In the genomic region with DNA sequence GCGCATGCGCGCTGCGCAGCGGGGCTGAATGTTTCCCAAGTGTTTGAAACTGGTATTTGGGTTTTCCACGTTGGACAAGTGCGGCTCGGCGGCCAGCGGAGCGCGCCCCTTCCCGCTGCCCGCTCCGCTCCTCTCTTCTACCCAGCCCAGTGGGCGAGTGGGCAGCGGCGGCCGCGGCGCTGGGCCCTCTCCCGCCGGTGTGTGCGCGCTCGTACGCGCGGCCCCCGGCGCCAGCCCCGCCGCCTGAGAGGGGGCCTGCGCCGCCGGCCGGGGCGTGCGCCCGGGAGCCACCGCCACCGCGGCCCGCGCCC, we compare ENCODE assay signal across 8 cellular contexts. TPM values are rescaled to one million over a fixed set of nuclear protein-coding genes. Genes with fewer than 3 reads are reported as not detected.
DNase-seq lines count a peak whose midpoint lies in the region; ATAC-seq, FAIRE-seq and TF ChIP-seq lines count a peak whose summit lies in the region.

A gene with protein sequence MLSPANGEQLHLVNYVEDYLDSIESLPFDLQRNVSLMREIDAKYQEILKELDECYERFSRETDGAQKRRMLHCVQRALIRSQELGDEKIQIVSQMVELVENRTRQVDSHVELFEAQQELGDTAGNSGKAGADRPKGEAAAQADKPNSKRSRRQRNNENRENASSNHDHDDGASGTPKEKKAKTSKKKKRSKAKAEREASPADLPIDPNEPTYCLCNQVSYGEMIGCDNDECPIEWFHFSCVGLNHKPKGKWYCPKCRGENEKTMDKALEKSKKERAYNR (plus strand): TSS at position 59 of the 311 bp plus-strand sequence. CDS start 450 bp downstream, outside the sequence.

- H3K27me3 ChIP-seq in CD8-positive, alpha-beta T cell (ENCODE audit: insufficient read depth, low read length) = no peaks in the 10 kb centered on the region
- H3K27me3 ChIP-seq in endocrine pancreas (ENCODE audit: control insufficient read depth, insufficient read depth, low read length) = no peaks in the 10 kb centered on the region
- no peaks in the 10 kb centered on the region for H3K27me3 ChIP-seq in neuronal stem cell (ENCODE audit: control insufficient read depth in 3 of 3, insufficient read depth in 3 of 3, low read depth in 1 of 3, low read length in 3 of 3)

- H3K36me3 Mint-ChIP-seq in CD8-positive, alpha-beta T cell = peaks cover 13% of the 10 kb centered on the region

- H2BK12ac ChIP-seq in neuronal stem cell (ENCODE audit: low read length) = peak within 1 kb of the TSS; percentile 58

- no peaks in the 10 kb centered on the region for H3K36me3 ChIP-seq in CD8-positive, alpha-beta T cell (ENCODE audit: insufficient read depth, low read length)
- H3K36me3 ChIP-seq in endocrine pancreas (ENCODE audit: control insufficient read depth, insufficient read depth, low read length) (no peaks in the 10 kb centered on the region), neuronal stem cell (replicated peaks in 1 of 2; ENCODE audit: control insufficient read depth in 2 of 2, insufficient read depth in 2 of 2, low read length in 2 of 2) (no peaks in the 10 kb centered on the region)

- peak within 1 kb of the TSS; percentile 69 for H2BK15ac ChIP-seq in neuronal stem cell (ENCODE audit: low read length)

- H3K4me1 ChIP-seq in CD8-positive, alpha-beta T cell (ENCODE audit: insufficient read depth, low read length) = peaks cover 29% of the 10 kb centered on the region
- H3K4me1 ChIP-seq in endocrine pancreas (ENCODE audit: control insufficient read depth, insufficient read depth, low read length) (no peaks in the 10 kb centered on the region), neuronal stem cell (ENCODE audit: control insufficient read depth in 2 of 2, insufficient read depth in 1 of 2, low read depth in 1 of 2, low read length in 2 of 2) (peaks cover 1 to 6% of the 10 kb centered on the region in 2 donors)

- H2AK5ac ChIP-seq in neuronal stem cell (ENCODE audit: low read depth, low read length) = peak within 1 kb of the TSS; percentile 96

- H3K4me3 ChIP-seq in CD8-positive, alpha-beta T cell (ENCODE audit: low read depth, low read length) = peak within 1 kb of the TSS; percentile 100
- H3K4me3 ChIP-seq in NB4 (ENCODE audit: low read depth, low read length) = peak within 1 kb of the TSS; percentile 87
- H3K4me3 ChIP-seq in endocrine pancreas (ENCODE audit: control insufficient read depth, insufficient read depth, low read length) = no peak within 1 kb of the TSS
- peak within 1 kb of the TSS; percentile 95 to 99 for H3K4me3 ChIP-seq in neuronal stem cell (ENCODE audit: low read length in 2 of 2)

- no peaks in the 10 kb centered on the region for H3K9me3 ChIP-seq in CD8-positive, alpha-beta T cell (ENCODE audit: low read length)
- H3K9me3 ChIP-seq in endocrine pancreas (ENCODE audit: control insufficient read depth, low read length) = no peaks in the 10 kb centered on the region
- no peaks in the 10 kb centered on the region for H3K9me3 ChIP-seq in neuronal stem cell (replicated peaks in 1 of 2; ENCODE audit: control insufficient read depth in 2 of 2, insufficient read depth in 1 of 2, low read depth in 1 of 2, low read length in 2 of 2)

- POLR2A ChIA-PET in CD8-positive, alpha-beta T cell (lab: Charles Lee) = no interaction called here

- H3K4me1 Mint-ChIP-seq in CD8-positive, alpha-beta T cell (ENCODE audit: low read depth) = peaks cover 29% of the 10 kb centered on the region

- FAIRE-seq in RCC 7860 (lab: Jason Lieb, UNC) = no peak

- no peak for TF ChIP-seq CTCF in CD8-positive, alpha-beta T cell (IDR thresholded peaks at IDR 0.05)
- no peak for TF ChIP-seq CTCF in NB4 (IDR thresholded peaks at IDR 0.05; ENCODE audit: low read depth, low read length)

- H3K9me3 Mint-ChIP-seq in CD8-positive, alpha-beta T cell = no peaks in the 10 kb centered on the region

- H3K4me2 ChIP-seq in neuronal stem cell (ENCODE audit: insufficient read depth, low read length, poor library complexity, severe bottlenecking) = peak within 1 kb of the TSS; percentile 80

- H3K9ac ChIP-seq in endocrine pancreas (ENCODE audit: control insufficient read depth, insufficient read depth, low read length) (peak within 1 kb of the TSS; percentile 86), neuronal stem cell (ENCODE audit: low read depth, low read length, poor library complexity) (peak within 1 kb of the TSS; percentile 99)

- H3K79me1 ChIP-seq in neuronal stem cell (ENCODE audit: low read depth, low read length) = peaks cover 7% of the 10 kb centered on the region

- CTCF ChIA-PET in CD8-positive, alpha-beta T cell (lab: Charles Lee) = no interaction called here

- H3K4ac ChIP-seq in neuronal stem cell (ENCODE audit: low read length) = peak within 1 kb of the TSS; percentile 81

- H3K4me3 Mint-ChIP-seq in CD8-positive, alpha-beta T cell = peak within 1 kb of the TSS; percentile 99

- H2BK5ac ChIP-seq in neuronal stem cell (ENCODE audit: low read length) = peak within 1 kb of the TSS; percentile 95

- TF ChIP-seq POLR2A in NB4 (IDR thresholded peaks at IDR 0.05; ENCODE audit: extremely low read depth, insufficient read length) = no peak

- H2AFZ ChIP-seq in neuronal stem cell (ENCODE audit: low read length) = peak within 1 kb of the TSS; percentile 87

- peak within 1 kb of the TSS; percentile 98 for H2BK120ac ChIP-seq in neuronal stem cell (ENCODE audit: low read depth, low read length)

- DNase-seq in CD8-positive, alpha-beta T cell = no peak
- DNase-seq in NB4 (ENCODE audit: low read depth) (no peak), neuronal stem cell (ENCODE audit: low spot score) (no peak), C1 segment of cervical spinal cord (lab: John Stamatoyannopoulos, UW) (no peak), RCC 7860 (ENCODE audit: low spot score) (no peak), KBM-7 (no peak)

- peak within 1 kb of the TSS; percentile 100 for H3K18ac ChIP-seq in neuronal stem cell (ENCODE audit: low read length)

- no CpG with 5 or more reads among the region's 45 CpGs for WGBS in neuronal stem cell (ENCODE audit: extremely low coverage in 2 of 2, insufficient read length in 2 of 2, insufficient replicate concordance in 1 of 2), 2 donors

- peak within 1 kb of the TSS; percentile 99 for H3K23ac ChIP-seq in neuronal stem cell (ENCODE audit: low read depth, low read length, poor library complexity)

- H3K27ac ChIP-seq in CD8-positive, alpha-beta T cell (ENCODE audit: low read depth, low read length) = peak within 1 kb of the TSS; percentile 99
- H3K27ac ChIP-seq in neuronal stem cell (replicated peaks; ENCODE audit: low read length) = peak within 1 kb of the TSS; percentile 100

- ATAC-seq in CD8-positive, alpha-beta T cell = no peak
- no peak for ATAC-seq in GM19397 (IDR thresholded peaks at IDR 0.05; ENCODE audit: unreplicated experiment)

- H3K27me3 Mint-ChIP-seq in CD8-positive, alpha-beta T cell (ENCODE audit: low read depth) = no peaks in the 10 kb centered on the region

- peak within 1 kb of the TSS; percentile 100 for H3K14ac ChIP-seq in neuronal stem cell (ENCODE audit: low read length)

- H3K27ac Mint-ChIP-seq in CD8-positive, alpha-beta T cell = peak within 1 kb of the TSS; percentile 97

- no peak within 1 kb of the TSS for H4K8ac ChIP-seq in neuronal stem cell (ENCODE audit: low read depth, low read length)

- peak within 1 kb of the TSS; percentile 99 for H4K91ac ChIP-seq in neuronal stem cell (ENCODE audit: low read depth, low read length, poor library complexity)

- intact Hi-C loops in CD8-positive, alpha-beta T cell (cut with DNase I, micrococcal nuclease) = loop anchor here (2.0 to 10.0 kb wide), 4 partner anchors 471 to 1871 kb away; partner anchors contain the start of genes IRS2 (in 2 of the 2) and TUBGCP3 (in 1 of the 2)

- in situ Hi-C loops in KBM-7 (cut with MboI; ENCODE audit: low pct_unique_long_range_greater_than_20kb, low sequenced_read_pairs) = no loop called here

RNA-seq across cellular contexts. Expression of the gene that starts here (rescaled TPM):
- 10 to 100 TPM; 14.9 to 15.6 TPM for total RNA-seq in CD8-positive, alpha-beta T cell
- 23.9 TPM for polyA plus RNA-seq in neuronal stem cell (2013, experiment 1 of 2)
- polyA plus RNA-seq in neuronal stem cell (2013, experiment 2 of 2) = 24.7 TPM
